22 cellular contexts compared by ENCODE assay signal in genomic region chr13:21022056-21022693, GRCh38. TPM values are rescaled to one million over a fixed set of nuclear protein-coding genes. Genes with fewer than 3 reads are reported as not detected.
DNase-seq lines count a peak whose midpoint lies in the region; ATAC-seq, FAIRE-seq and TF ChIP-seq lines count a peak whose summit lies in the region.
"Had no signal": no experiment of that assay in that cellular context is flagged by ENCODE, and none has a peak within 500 bp of the region (broad histone marks: within the 10 kb centered on the region; RNA-seq: fewer than 3 reads in every experiment).

No MANE protein-coding gene starts in this region.

- H3K79me2 ChIP-seq in H1 (ENCODE audit: control insufficient read depth in 1 of 2, insufficient read depth in 2 of 2, low read length in 2 of 2): peaks cover 10 to 86% of the 10 kb centered on the region in 2 experiments

- no peak overlapping the region for H2BK5ac ChIP-seq in H1 (ENCODE audit: low read depth, low read length)

- H3K9me3 ChIP-seq in H1 (ENCODE audit: insufficient read depth in 2 of 2, low read depth in 1 of 2, low read length in 1 of 2) (no peaks in the 10 kb centered on the region), neutrophil (no peaks in the 10 kb centered on the region), vagina (no peaks in the 10 kb centered on the region)
- H3K9me3 ChIP-seq: BE2C, tibial nerve had no signal

- H3K27ac ChIP-seq in H1 (ENCODE audit: low read depth, low read length) (no peak overlapping the region), neutrophil (peak overlapping the region; percentile 44), vagina (peak overlapping the region; percentile 44)

- H3K4me3 ChIP-seq in H1 (ENCODE audit: extremely low read depth in 1 of 4, insufficient read depth in 2 of 4, low read depth in 3 of 4, low read length in 4 of 4) (no peak overlapping the region), neutrophil (ENCODE audit: low read depth in 1 of 2, low read length in 1 of 2) (no peak overlapping the region), vagina (no peak overlapping the region)
- H3K4me3 ChIP-seq: lung, tibial nerve had no signal

- TF ChIP-seq CTCF in H1 (IDR thresholded peaks at IDR 0.05; ENCODE audit: control extremely low read depth in 1 of 3, insufficient read depth in 1 of 3, low read depth in 1 of 3, low read length in 3 of 3) (no peak), neutrophil (IDR thresholded peaks at IDR 0.05) (no peak), vagina (IDR thresholded peaks at IDR 0.05) (no peak), chondrocyte (IDR thresholded peaks at IDR 0.05) (no peak)

- no peak overlapping the region for H2BK12ac ChIP-seq in H1 (ENCODE audit: low read depth, low read length)

- H3K27me3 ChIP-seq in H1 (replicated peaks in 1 of 4; ENCODE audit: control insufficient read depth in 3 of 4, extremely low read depth in 1 of 4, insufficient read depth in 3 of 4, low read length in 3 of 4) (no peaks in the 10 kb centered on the region), neutrophil (no peaks in the 10 kb centered on the region), vagina (no peaks in the 10 kb centered on the region)
- H3K27me3 ChIP-seq: BE2C, tibial nerve had no signal

- H3K9ac ChIP-seq in H1 (replicated peaks in 1 of 4; ENCODE audit: extremely low read depth in 1 of 4, low read depth in 3 of 4, low read length in 3 of 4): no peak overlapping the region

- no peak overlapping the region for H3K23ac ChIP-seq in H1 (ENCODE audit: insufficient read length)

- H3K4me1 ChIP-seq in H1 (replicated peaks in 1 of 4; ENCODE audit: control insufficient read depth in 3 of 4, insufficient read depth in 4 of 4, low read length in 3 of 4) (peaks cover 0 to 4% (median 2%) of the 10 kb centered on the region in 4 experiments; a peak in 2 of 7 replicates), neutrophil (ENCODE audit: control insufficient read depth in 1 of 2, insufficient read depth in 1 of 2, low read depth in 1 of 2, low read length in 1 of 2) (peaks cover 21 to 26% of the 10 kb centered on the region in 2 experiments), vagina (peaks cover 39% of the 10 kb centered on the region)
- H3K4me1 ChIP-seq: BE2C had no signal

- H4K20me1 ChIP-seq in H1 (replicated peaks in 1 of 2; ENCODE audit: control insufficient read depth in 1 of 2, insufficient read depth in 2 of 2, low read length in 2 of 2): peaks cover 25% of the 10 kb centered on the region in 2 experiments

- peaks cover 0 to 3% (median 0%) of the 10 kb centered on the region in 4 experiments; a peak in 1 of 8 replicates for H3K36me3 ChIP-seq in H1 (ENCODE audit: control insufficient read depth in 2 of 4, insufficient read depth in 4 of 4, low read length in 3 of 4)
- peaks cover 4% of the 10 kb centered on the region for H3K36me3 ChIP-seq in neutrophil
- H3K36me3 ChIP-seq in vagina: no peaks in the 10 kb centered on the region
- H3K36me3 ChIP-seq: BE2C, tibial nerve had no signal

- POLR2A ChIA-PET in H1 (lab: Charles Lee; ENCODE audit: partially characterized antibody): interaction anchor here (1.1 to 3.2 kb wide), 3 partner anchors 10 to 38 kb away, joined by 3 to 15 read pairs (median 10); partner anchors contain the start of gene LATS2

- CTCF ChIA-PET in H1 (lab: Charles Lee; ENCODE audit: partially characterized antibody): interaction anchor here (0.7 to 2.1 kb wide), 5 partner anchors 9 to 28 kb away, joined by 3 to 5 read pairs (median 4); no protein-coding TSS in a partner anchor

- ATAC-seq in HG03196 (IDR thresholded peaks at IDR 0.05; ENCODE audit: unreplicated experiment): no peak
- ATAC-seq: activated naive CD8-positive, alpha-beta T cell treated with anti-CD3 and anti-CD28 coated beads, Interleukin-2, amount 50 U/mL, for 24 hours; sciatic nerve; T-cell had no signal

- H3K27ac Mint-ChIP-seq in chondrocyte (ENCODE audit: unreplicated experiment): no peak overlapping the region
- H3K27ac Mint-ChIP-seq: activated CD4-positive, alpha-beta T cell treated with anti-CD3 and anti-CD28 coated beads, Interleukin-2, amount 10 ng/mL, durations not matched to agents 24 days and 14 days; activated naive CD8-positive, alpha-beta T cell treated with anti-CD3 and anti-CD28 coated beads, Interleukin-2, amount 50 U/mL, for 24 hours; T-cell had no signal

- WGBS in H1 (ENCODE audit: extremely low coverage in 1 of 2, insufficient coverage in 1 of 2, insufficient read length in 1 of 2, insufficient replicate concordance in 2 of 2, low coverage in 1 of 2, low lambda C conversion rate in 2 of 2, missing lambda C conversion rate in 1 of 2), 2 experiments: 87% methylated on average over 9 of the region's 9 CpGs; no CpG with 5 or more reads in 1 of the 2 experiments

- no peaks in the 10 kb centered on the region for H3K9me3 Mint-ChIP-seq in chondrocyte (ENCODE audit: low read depth)
- H3K9me3 Mint-ChIP-seq: activated CD4-positive, alpha-beta T cell treated with anti-CD3 and anti-CD28 coated beads, Interleukin-2, amount 10 ng/mL, durations not matched to agents 24 days and 14 days; activated naive CD8-positive, alpha-beta T cell treated with anti-CD3 and anti-CD28 coated beads, Interleukin-2, amount 50 U/mL, for 24 hours; T-cell had no signal

- H2BK15ac ChIP-seq in H1 (ENCODE audit: low read length): no peak overlapping the region

- H3K36me3 Mint-ChIP-seq in chondrocyte (ENCODE audit: low read depth): no peaks in the 10 kb centered on the region
- H3K36me3 Mint-ChIP-seq: T-cell had no signal

- H3K56ac ChIP-seq in H1 (replicated peaks; ENCODE audit: insufficient read length, low read depth, low read length): no peak overlapping the region

- H3K4me3 Mint-ChIP-seq in chondrocyte (ENCODE audit: unreplicated experiment): no peak overlapping the region
- H3K4me3 Mint-ChIP-seq: activated CD4-positive, alpha-beta T cell treated with anti-CD3 and anti-CD28 coated beads, Interleukin-2, amount 10 ng/mL, durations not matched to agents 24 days and 14 days; activated naive CD8-positive, alpha-beta T cell treated with anti-CD3 and anti-CD28 coated beads, Interleukin-2, amount 50 U/mL, for 24 hours; T-cell had no signal

- H3K4ac ChIP-seq in H1 (replicated peaks; ENCODE audit: insufficient read length, low read depth, low read length): peak overlapping the region; percentile 27

- intact Hi-C loops in vagina (cut with DNase I) (no loop called here), posterior cingulate gyrus (cut with DNase I) (no loop called here)

- no peak overlapping the region for H3K18ac ChIP-seq in H1 (ENCODE audit: extremely low read depth, low read length)

- TF ChIP-seq EP300 in H1 (IDR thresholded peaks at IDR 0.05; ENCODE audit: borderline replicate concordance in 1 of 2, low read depth in 2 of 2, low read length in 2 of 2): no peak

- H2BK120ac ChIP-seq in H1 (replicated peaks; ENCODE audit: low read depth, low read length): no peak overlapping the region

- H4K91ac ChIP-seq in H1 (replicated peaks; ENCODE audit: insufficient read length, low read length): no peak overlapping the region

- peaks cover 11% of the 10 kb centered on the region for H3K79me1 ChIP-seq in H1 (ENCODE audit: low read depth, low read length)

- H4K5ac ChIP-seq in H1 (ENCODE audit: insufficient read length, low read depth, low read length): no peak overlapping the region

- peaks cover 44% of the 10 kb centered on the region for H3K4me1 Mint-ChIP-seq in chondrocyte (ENCODE audit: low read depth)

- no peak overlapping the region for H4K8ac ChIP-seq in H1 (ENCODE audit: extremely low read depth, insufficient read depth, low read length)

- no peaks in the 10 kb centered on the region for H3K23me2 ChIP-seq in H1 (ENCODE audit: low read depth, low read length)

- H3K14ac ChIP-seq in H1 (ENCODE audit: insufficient read length): no peak overlapping the region

- peak; percentile 15 for DNase-seq in activated CD8-positive, alpha-beta memory T cell treated with anti-CD3 and anti-CD28 coated beads for 24 hours
- no peak for DNase-seq in activated CD8-positive, alpha-beta memory T cell treated with anti-CD3 and anti-CD28 coated beads, Interleukin-2, amount 50 U/mL, for 48 hours
- DNase-seq in H1 (ENCODE audit: low read depth in 1 of 2, low spot score in 2 of 2): no peak
- no peak for DNase-seq in vagina (ENCODE audit: extremely low spot score in 2 of 2)
- DNase-seq in posterior cingulate gyrus: no peak
- no peak for DNase-seq in chondrocyte (ENCODE audit: low spot score)
- DNase-seq: activated CD4-positive, alpha-beta T cell treated with anti-CD3 and anti-CD28 coated beads, Interleukin-2, amount 10 ng/mL, durations not matched to agents 24 days and 14 days; activated naive CD8-positive, alpha-beta T cell treated with anti-CD3 and anti-CD28 coated beads, Interleukin-2, amount 50 U/mL, for 24 hours; BE2C; dermis blood vessel endothelial cell; Kasumi-1; NCI-H1417; NCI-H524 treated with DMSO at 0.1 percent for 48 hours; occipital lobe; T-cell had no signal

- H3K27me3 Mint-ChIP-seq in chondrocyte (ENCODE audit: low read depth): no peaks in the 10 kb centered on the region
- H3K27me3 Mint-ChIP-seq: activated naive CD8-positive, alpha-beta T cell treated with anti-CD3 and anti-CD28 coated beads, Interleukin-2, amount 50 U/mL, for 24 hours; T-cell had no signal

- TF ChIP-seq POLR2A in H1 (IDR thresholded peaks at IDR 0.05; ENCODE audit: control extremely low read depth in 1 of 2, low read depth in 2 of 2, low read length in 2 of 2) (no peak), vagina (IDR thresholded peaks at IDR 0.05) (no peak)

- no peak for TF ChIP-seq RAD21 in H1 (IDR thresholded peaks at IDR 0.05 in 1 of 2, conservative IDR thresholded peaks at IDR 0.05 in 1 of 2; ENCODE audit: low read depth in 2 of 2, low read length in 2 of 2)

- H3K4me2 ChIP-seq in H1 (ENCODE audit: insufficient read depth in 1 of 2, low read depth in 2 of 2, low read length in 2 of 2): no peak overlapping the region; a peak in 1 of 4 replicates

- no peak for FAIRE-seq in H1 (lab: Jason Lieb, UNC)
- FAIRE-seq: A204.1, endothelial cell of umbilical vein had no signal

- H2BK20ac ChIP-seq in H1 (ENCODE audit: low read length): no peak overlapping the region

- H2AFZ ChIP-seq in H1 (ENCODE audit: low read length): no peak overlapping the region

- no peak overlapping the region; the same call in 1 of the 2 replicates for H2AK5ac ChIP-seq in H1 (ENCODE audit: low read depth, low read length)

TF ChIP-seq in H1, 55 proteins besides CTCF, POLR2A, EP300 and RAD21 (continues in another document):
- TF ChIP-seq CBX5 (IDR thresholded peaks at IDR 0.05; ENCODE audit: low read depth, low read length): no peak
- TF ChIP-seq BCL11A (IDR thresholded peaks at IDR 0.05; ENCODE audit: low read depth in 2 of 2, low read length in 2 of 2): no peak

RNA-seq across cellular contexts. Expression of gene LATS2, which starts 39.2 kb away (rescaled TPM):
- 26.2 and 26.5 TPM in 2 replicates for total RNA-seq in H1 (2021; fragmentation: NEBNext Ultra II Directional; extraction: Animal tissue kit (Norgen Biotek cat#: 25700))
- polyA plus RNA-seq in H1 (2011; rRNA removed): 8.3 and 10.8 TPM in 2 replicates
- polyA plus RNA-seq in H1 (2011; cell fraction: cytosol; rRNA removed): 10.7 TPM
- 17.0 TPM for polyA plus RNA-seq in H1 (2011; cell fraction: nucleus; rRNA removed)
- polyA plus RNA-seq in H1 (2012, experiment 1 of 2): 10.4 to 14.1 TPM (median 13.4 TPM) in 4 replicates
- polyA plus RNA-seq in H1 (2012, experiment 2 of 2): 4.8 TPM
- 8.5 TPM for polyA plus RNA-seq in H1 (2013, experiment 1 of 2)
- 8.7 TPM for polyA plus RNA-seq in H1 (2013, experiment 2 of 2)
- 11.9 and 13.9 TPM in 2 replicates for polyA minus RNA-seq in H1 (2011; rRNA and poly(A)+ RNA removed)
- 15.9 TPM for polyA minus RNA-seq in H1 (2011; cell fraction: cytosol; rRNA and poly(A)+ RNA removed)
- polyA minus RNA-seq in H1 (2011; cell fraction: nucleus; rRNA and poly(A)+ RNA removed): 15.9 TPM
- 25.8 TPM for total RNA-seq in vagina
- total RNA-seq in chondrocyte: 58.1 to 104 TPM (median 100 TPM) in 3 replicates
